Comparison of ENCODE assay signal across 2 cellular contexts in genomic region chr22:44202261-44202789, GRCh38.
TF ChIP-seq lines count a peak whose summit lies in the region.

No MANE protein-coding gene starts in this region.

TF ChIP-seq in SK-N-SH treated with all-trans-retinoic acid at 6 μM for 48 hours, 23 proteins besides CTCF, POLR2A, EP300 and RAD21 (continued from another document):
- TF ChIP-seq, protein P1, sequence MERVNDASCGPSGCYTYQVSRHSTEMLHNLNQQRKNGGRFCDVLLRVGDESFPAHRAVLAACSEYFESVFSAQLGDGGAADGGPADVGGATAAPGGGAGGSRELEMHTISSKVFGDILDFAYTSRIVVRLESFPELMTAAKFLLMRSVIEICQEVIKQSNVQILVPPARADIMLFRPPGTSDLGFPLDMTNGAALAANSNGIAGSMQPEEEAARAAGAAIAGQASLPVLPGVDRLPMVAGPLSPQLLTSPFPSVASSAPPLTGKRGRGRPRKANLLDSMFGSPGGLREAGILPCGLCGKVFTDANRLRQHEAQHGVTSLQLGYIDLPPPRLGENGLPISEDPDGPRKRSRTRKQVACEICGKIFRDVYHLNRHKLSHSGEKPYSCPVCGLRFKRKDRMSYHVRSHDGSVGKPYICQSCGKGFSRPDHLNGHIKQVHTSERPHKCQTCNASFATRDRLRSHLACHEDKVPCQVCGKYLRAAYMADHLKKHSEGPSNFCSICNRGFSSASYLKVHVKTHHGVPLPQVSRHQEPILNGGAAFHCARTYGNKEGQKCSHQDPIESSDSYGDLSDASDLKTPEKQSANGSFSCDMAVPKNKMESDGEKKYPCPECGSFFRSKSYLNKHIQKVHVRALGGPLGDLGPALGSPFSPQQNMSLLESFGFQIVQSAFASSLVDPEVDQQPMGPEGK (CRISPR knock-in tag; IDR thresholded peaks at IDR 0.05; ENCODE audit: borderline replicate concordance) = no peak
- TF ChIP-seq ISL1 (CRISPR knock-in tag; IDR thresholded peaks at IDR 0.05) = no peak
- TF ChIP-seq, protein P2, sequence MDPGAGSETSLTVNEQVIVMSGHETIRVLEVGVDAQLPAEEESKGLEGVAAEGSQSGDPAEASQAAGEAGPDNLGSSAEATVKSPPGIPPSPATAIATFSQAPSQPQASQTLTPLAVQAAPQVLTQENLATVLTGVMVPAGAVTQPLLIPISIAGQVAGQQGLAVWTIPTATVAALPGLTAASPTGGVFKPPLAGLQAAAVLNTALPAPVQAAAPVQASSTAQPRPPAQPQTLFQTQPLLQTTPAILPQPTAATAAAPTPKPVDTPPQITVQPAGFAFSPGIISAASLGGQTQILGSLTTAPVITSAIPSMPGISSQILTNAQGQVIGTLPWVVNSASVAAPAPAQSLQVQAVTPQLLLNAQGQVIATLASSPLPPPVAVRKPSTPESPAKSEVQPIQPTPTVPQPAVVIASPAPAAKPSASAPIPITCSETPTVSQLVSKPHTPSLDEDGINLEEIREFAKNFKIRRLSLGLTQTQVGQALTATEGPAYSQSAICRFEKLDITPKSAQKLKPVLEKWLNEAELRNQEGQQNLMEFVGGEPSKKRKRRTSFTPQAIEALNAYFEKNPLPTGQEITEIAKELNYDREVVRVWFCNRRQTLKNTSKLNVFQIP (CRISPR knock-in tag; IDR thresholded peaks at IDR 0.05; ENCODE audit: borderline replicate concordance, low read depth) = no peak
TF ChIP-seq in SK-N-SH treated with all-trans-retinoic acid at 6 μM for 48 hours: peak in this region for 0.

TF ChIP-seq in SK-N-SH, 30 proteins besides CTCF, POLR2A, EP300 and RAD21 (continued from another document):
- TF ChIP-seq USF2 (IDR thresholded peaks at IDR 0.05; ENCODE audit: borderline replicate concordance, low read depth, low read length) (no peak), FOXM1 (IDR thresholded peaks at IDR 0.05; ENCODE audit: low read depth) (no peak), MEF2A (IDR thresholded peaks at IDR 0.05; ENCODE audit: borderline replicate concordance, low read depth) (no peak), MXI1 (IDR thresholded peaks at IDR 0.05; ENCODE audit: low read depth, low read length) (no peak), NFIC (IDR thresholded peaks at IDR 0.05; ENCODE audit: borderline replicate concordance) (no peak)
